Comparison of ENCODE assay signal across 9 cellular contexts in genomic region chr2:203533696-203534471, GRCh38. TPM values are rescaled to one million over a fixed set of nuclear protein-coding genes. Genes with fewer than 3 reads are reported as not detected.
DNase-seq lines count a peak whose midpoint lies in the region; ATAC-seq, FAIRE-seq and TF ChIP-seq lines count a peak whose summit lies in the region.
"Had no signal": no experiment of that assay in that cellular context is flagged by ENCODE, and none has a peak within 500 bp of the region (broad histone marks: within the 10 kb centered on the region; RNA-seq: fewer than 3 reads in every experiment).

No MANE protein-coding gene starts in this region.

- peak; percentile 53 for FAIRE-seq in endothelial cell of umbilical vein (lab: Jason Lieb, UNC)

- no peaks in the 10 kb centered on the region for H4K20me1 ChIP-seq in endothelial cell of umbilical vein (replicated peaks; ENCODE audit: control insufficient read depth, extremely low read depth, insufficient read depth, low read length)
- H4K20me1 ChIP-seq in neural cell (ENCODE audit: insufficient read depth) = peaks cover 7% of the 10 kb centered on the region

- H3F3A ChIP-seq in neural cell (ENCODE audit: insufficient read depth, low read length, poor library complexity, severe bottlenecking) = peaks cover 4% of the 10 kb centered on the region

- POLR2A ChIA-PET in endothelial cell of umbilical vein (lab: Charles Lee) = interaction anchor here (0.6 kb wide), 1 partner anchor 48 kb away, joined by 3 read pairs; no protein-coding TSS in a partner anchor

- intact Hi-C loops in endothelial cell of umbilical vein (cut with micrococcal nuclease) = loop anchor here (2.0 kb wide), 1 partner anchor 295 kb away; the partner anchor contains the start of gene CYP20A1

- peaks cover 20% of the 10 kb centered on the region for H3K4me1 ChIP-seq in endothelial cell of umbilical vein (ENCODE audit: control insufficient read depth, extremely low read depth, insufficient read depth, low read length)

- ATAC-seq in HG03097 (IDR thresholded peaks at IDR 0.05; ENCODE audit: low FRiP score, unreplicated experiment) (no peak), HG03095 (IDR thresholded peaks at IDR 0.05; ENCODE audit: unreplicated experiment) (no peak)

- H3K9ac ChIP-seq in SK-N-MC (ENCODE audit: insufficient read length) = peak overlapping the region; percentile 59
- peak overlapping the region; percentile 65 for H3K9ac ChIP-seq in endothelial cell of umbilical vein (replicated peaks; ENCODE audit: extremely low read depth, insufficient read depth, low read length)
- peak overlapping the region; percentile 95 for H3K9ac ChIP-seq in neural cell (ENCODE audit: low read length)

- H3K9me1 ChIP-seq in endothelial cell of umbilical vein (replicated peaks; ENCODE audit: control insufficient read depth, extremely low read depth, insufficient read depth, low read length) = no peaks in the 10 kb centered on the region

- H3K4me2 ChIP-seq in endothelial cell of umbilical vein (ENCODE audit: insufficient read depth, low read length) = peak overlapping the region; percentile 77
- H3K4me2 ChIP-seq in neural cell (ENCODE audit: low read length) = peak overlapping the region; percentile 75

- H3K27me3 ChIP-seq in endothelial cell of umbilical vein (ENCODE audit: control insufficient read depth in 2 of 2, insufficient read depth in 2 of 2, low read length in 2 of 2) = no peaks in the 10 kb centered on the region
- H3K27me3 ChIP-seq in neural cell (ENCODE audit: insufficient read depth, low read depth, low read length) = no peaks in the 10 kb centered on the region

- H3K9me3 ChIP-seq in SK-N-MC (ENCODE audit: low read depth, low read length) = no peaks in the 10 kb centered on the region
- H3K9me3 ChIP-seq in endothelial cell of umbilical vein (replicated peaks; ENCODE audit: control insufficient read depth, insufficient read depth, low read length) = no peaks in the 10 kb centered on the region
- no peaks in the 10 kb centered on the region for H3K9me3 ChIP-seq in neural cell (ENCODE audit: low read length)
- H3K9me3 ChIP-seq: mucosa of descending colon had no signal

- dilution Hi-C loops in endothelial cell of umbilical vein (cut with MboI; ENCODE audit: extremely low pct_ligation_motif_present, low sequenced_read_pairs) = no loop called here

- TF ChIP-seq EP300 in neural cell (conservative IDR thresholded peaks at IDR 0.05; ENCODE audit: poor library complexity, severe bottlenecking) = no peak

- H3K9me2 ChIP-seq in neural cell (ENCODE audit: insufficient read depth, low read length) = no peaks in the 10 kb centered on the region

- DNase-seq in A172 (ENCODE audit: low spot score) = peak; percentile 54
- DNase-seq in GM04504 (ENCODE audit: low read depth) = peak; percentile 27
- DNase-seq in SK-N-MC (ENCODE audit: low read depth, low spot score) = no peak
- peak; percentile 61 for DNase-seq in endothelial cell of umbilical vein (ENCODE audit: low read depth, low spot score)
- DNase-seq in NCI-H2081 treated with DMSO at 0.1 percent for 48 hours (lab: John Stamatoyannopoulos, UW) = no peak

- BruUV-seq in endothelial cell of umbilical vein (replicated peaks; lab: Mats Ljungman, UMichigan) = TSS peak; percentile 14

- H3K27ac ChIP-seq in SK-N-MC = no peak overlapping the region
- H3K27ac ChIP-seq in endothelial cell of umbilical vein (ENCODE audit: insufficient read depth, low read depth, low read length) = peak overlapping the region; percentile 25
- H3K27ac ChIP-seq in neural cell (ENCODE audit: low read length) = peak overlapping the region; percentile 89

- H2AFZ ChIP-seq in endothelial cell of umbilical vein (ENCODE audit: low read depth, low read length) (no peak overlapping the region), neural cell (ENCODE audit: low read depth, low read length) (no peak overlapping the region)

- H3K36me3 ChIP-seq in SK-N-MC (ENCODE audit: insufficient read depth, low read length) (no peaks in the 10 kb centered on the region), endothelial cell of umbilical vein (ENCODE audit: control insufficient read depth in 2 of 2, extremely low read depth in 1 of 2, insufficient read depth in 2 of 2, low read length in 2 of 2) (no peaks in the 10 kb centered on the region), neural cell (ENCODE audit: insufficient read depth, low read length) (no peaks in the 10 kb centered on the region)

- no peak for TF ChIP-seq RAD21 in neural cell (conservative IDR thresholded peaks at IDR 0.05)

- TF ChIP-seq CTCF in endothelial cell of umbilical vein (IDR thresholded peaks at IDR 0.05; ENCODE audit: extremely low read depth in 1 of 2, insufficient read depth in 1 of 2, low read depth in 1 of 2, low read length in 2 of 2) (no peak), neural cell (IDR thresholded peaks at IDR 0.05; ENCODE audit: poor library complexity, severe bottlenecking) (no peak)

- no peak for TF ChIP-seq POLR2A in endothelial cell of umbilical vein (IDR thresholded peaks at IDR 0.05; ENCODE audit: low read depth, low read length)

- H3K4me3 ChIP-seq in SK-N-MC (peak overlapping the region; percentile 90), endothelial cell of umbilical vein (replicated peaks in 1 of 3; ENCODE audit: insufficient read depth in 1 of 3, low read depth in 1 of 3, low read length in 3 of 3) (peak overlapping the region; percentile 48 to 100 (median 93)), neural cell (ENCODE audit: low read length) (peak overlapping the region; percentile 96)

- H3K79me2 ChIP-seq in endothelial cell of umbilical vein (ENCODE audit: control insufficient read depth, insufficient read depth, low read length) = peaks cover 59% of the 10 kb centered on the region
- H3K79me2 ChIP-seq in neural cell (replicated peaks; ENCODE audit: insufficient read depth, low read length) = peaks cover 44% of the 10 kb centered on the region

- CTCF ChIA-PET in endothelial cell of umbilical vein (lab: Charles Lee) = interaction anchor here (1.0 to 2.7 kb wide), 6 partner anchors 10 to 376 kb away, joined by 3 to 18 read pairs (median 4); no protein-coding TSS in a partner anchor

TF ChIP-seq in endothelial cell of umbilical vein, 7 proteins besides CTCF, POLR2A, EP300 and RAD21:
- TF ChIP-seq JUN (IDR thresholded peaks at IDR 0.05; ENCODE audit: borderline replicate concordance, insufficient read depth, insufficient read length, low read depth) = no peak
- TF ChIP-seq GATA2 (IDR thresholded peaks at IDR 0.05; ENCODE audit: insufficient read depth, insufficient read length, low read depth, low read length) = no peak
- no peak for TF ChIP-seq MYC (IDR thresholded peaks at IDR 0.05; ENCODE audit: low read depth, low read length)
- no peak for TF ChIP-seq EZH2 (IDR thresholded peaks at IDR 0.05; ENCODE audit: borderline replicate concordance, low read depth, low read length, severe bottlenecking)
- no peak for TF ChIP-seq POLR2AphosphoS5 (IDR thresholded peaks at IDR 0.05; ENCODE audit: insufficient read depth, low read depth, low read length)
- no peak for TF ChIP-seq MAX (IDR thresholded peaks at IDR 0.05; ENCODE audit: insufficient read depth, insufficient read length)
- no peak for TF ChIP-seq FOS (IDR thresholded peaks at IDR 0.05; ENCODE audit: borderline replicate concordance, insufficient read depth, low read length)

TF ChIP-seq in neural cell, 6 proteins besides CTCF, POLR2A, EP300 and RAD21:
- TF ChIP-seq MXI1 (conservative IDR thresholded peaks at IDR 0.05; ENCODE audit: poor library complexity, severe bottlenecking) = peak; percentile 53
- TF ChIP-seq EZH2 (IDR thresholded peaks at IDR 0.05; ENCODE audit: borderline replicate concordance, insufficient read depth, low read length, poor library complexity, severe bottlenecking) = no peak
- peak; percentile 33 for TF ChIP-seq SMC3 (conservative IDR thresholded peaks at IDR 0.05; ENCODE audit: poor library complexity)

RNA-seq across cellular contexts. Expression of gene RAPH1, which starts 1.2 kb away (rescaled TPM):
- total RNA-seq in A172 (2014; rRNA removed; shearing (Covaris generic)) = 11.2 and 15.5 TPM in 2 replicates
- total RNA-seq in endothelial cell of umbilical vein = 56.9 and 59.5 TPM in 2 replicates
- 3.6 and 5.1 TPM in 2 replicates for polyA plus RNA-seq in endothelial cell of umbilical vein
- polyA plus RNA-seq in endothelial cell of umbilical vein (2011; cell fraction: cytosol; rRNA removed) = 6.3 and 6.5 TPM in 2 replicates
- polyA plus RNA-seq in endothelial cell of umbilical vein (2011; cell fraction: nucleus; rRNA removed) = 14.9 and 16.3 TPM in 2 replicates
- 21.0 and 23.8 TPM in 2 replicates for polyA plus RNA-seq in endothelial cell of umbilical vein (2012)
- polyA minus RNA-seq in endothelial cell of umbilical vein = 17.8 and 21.4 TPM in 2 replicates
- 8.7 TPM for polyA minus RNA-seq in endothelial cell of umbilical vein (2011; cell fraction: cytosol; rRNA and poly(A)+ RNA removed)
- polyA minus RNA-seq in endothelial cell of umbilical vein (2011; cell fraction: nucleus; rRNA and poly(A)+ RNA removed) = 28.7 and 44.3 TPM in 2 replicates
- 13.9 and 17.9 TPM in 2 replicates for polyA plus RNA-seq in neural cell
- polyA minus RNA-seq in neural cell = 54.5 and 79.4 TPM in 2 replicates

Comparison
In these comparisons a context has a peak if more than half of its experiments do, and no peak if none do; other contexts are left out.
1. DNase-seq: peak in A172 (single experiment), GM04504 (single experiment) and endothelial cell of umbilical vein (single experiment); none in SK-N-MC (single experiment) and NCI-H2081 treated with DMSO at 0.1 percent for 48 hours (single experiment).
2. Peak in every context shown above with its lines, with median percentiles within 50 percentile points of each other: H3K4me3 ChIP-seq and H3K9ac ChIP-seq.